14 cellular contexts compared by ENCODE assay signal in the genomic region with DNA sequence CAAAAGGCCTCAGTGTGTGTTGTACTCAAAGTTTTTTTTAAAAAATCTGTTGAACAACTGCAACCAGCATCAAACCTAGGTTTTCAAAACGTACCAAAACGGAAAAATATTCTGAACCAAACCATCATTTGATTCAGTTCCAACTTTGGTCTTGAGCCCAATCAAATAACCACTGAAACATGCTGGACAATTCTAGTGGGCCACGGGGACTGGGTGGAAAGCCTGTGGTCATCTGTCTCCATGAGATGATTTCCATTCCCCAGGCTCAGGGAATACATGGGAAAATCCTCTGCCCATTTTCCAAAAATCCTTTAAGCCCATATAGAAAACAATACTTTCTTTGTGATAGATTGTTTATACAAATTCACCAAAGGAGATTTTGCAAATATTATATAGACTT. TPM values are rescaled to one million over a fixed set of nuclear protein-coding genes. Genes with fewer than 3 reads are reported as not detected.
DNase-seq lines count a peak whose midpoint lies in the region; ATAC-seq and TF ChIP-seq lines count a peak whose summit lies in the region.
"Had no signal": no experiment of that assay in that cellular context is flagged by ENCODE, and none has a peak within 500 bp of the region (broad histone marks: within the 10 kb centered on the region; RNA-seq: fewer than 3 reads in every experiment).

No MANE protein-coding gene starts in this region.

- BruUV-seq in Panc1 (replicated peaks; lab: Mats Ljungman, UMichigan) = no TSS peak

- ATAC-seq in Panc1 (no peak), GM18907 (IDR thresholded peaks at IDR 0.05; ENCODE audit: unreplicated experiment) (no peak)
- ATAC-seq in stimulated activated naive B cell treated with anti-CD40 and anti-IgM and Interleukin-4, amounts not matched to agents 10 μg/mL and 1 μg/mL and 100 μg/mL, for 72 hours (replicated peaks) = no peak

- peaks cover 90% of the 10 kb centered on the region for H3K4me1 Mint-ChIP-seq in activated T-cell treated with anti-CD3 and anti-CD28 coated beads, Interleukin-2, amount 50 U/mL, for 24 hours (ENCODE audit: low read depth)
- H3K4me1 Mint-ChIP-seq in stimulated activated naive B cell treated with anti-CD40 and anti-IgM and Interleukin-4, amounts not matched to agents 10 μg/mL and 1 μg/mL and 100 μg/mL, for 72 hours = peaks cover 62 to 77% of the 10 kb centered on the region in 2 donors

- H3K4me3 ChIP-seq in Panc1 (ENCODE audit: low read depth in 2 of 2, low read length in 2 of 2) (no peak overlapping the region), sigmoid colon (no peak overlapping the region)
- no peak overlapping the region for H3K4me3 ChIP-seq in effector memory CD4-positive, alpha-beta T cell (ENCODE audit: insufficient read depth, low read depth, low read length, poor library complexity, severe bottlenecking)
- H3K4me3 ChIP-seq: pancreas, upper lobe of left lung had no signal

- H3K36me3 Mint-ChIP-seq in activated T-cell treated with anti-CD3 and anti-CD28 coated beads, Interleukin-2, amount 50 U/mL, for 24 hours (ENCODE audit: low read depth) = peaks cover 50% of the 10 kb centered on the region
- peaks cover 30 to 62% of the 10 kb centered on the region in 2 donors for H3K36me3 Mint-ChIP-seq in stimulated activated naive B cell treated with anti-CD40 and anti-IgM and Interleukin-4, amounts not matched to agents 10 μg/mL and 1 μg/mL and 100 μg/mL, for 72 hours

- intact Hi-C loops in Panc1 (cut with micrococcal nuclease; ENCODE audit: unreplicated experiment) (no loop called here), sigmoid colon (cut with DNase I) (no loop called here)

- no peak for DNase-seq in activated T-cell treated with anti-CD3 and anti-CD28 coated beads, Interleukin-2, amount 50 U/mL, for 24 hours
- no peak for DNase-seq in activated T-cell treated with anti-CD3 and anti-CD28 coated beads, Interleukin-2, amount 50 U/mL, for 1 hour
- DNase-seq in Panc1 (ENCODE audit: low read depth, low spot score) (no peak), sigmoid colon (no peak), COLO829 (ENCODE audit: low spot score) (no peak)
- DNase-seq in effector memory CD4-positive, alpha-beta T cell = no peak
- no peak for DNase-seq in stimulated activated naive B cell treated with anti-CD40 and anti-IgM and Interleukin-4, amounts not matched to agents 10 μg/mL and 1 μg/mL and 100 μg/mL, for 72 hours
- DNase-seq: COR-L47; NCI-H1092 treated with DMSO at 0.1 percent for 48 hours; pancreas; stimulated activated CD4-positive, alpha-beta T cell treated with anti-CD3 and anti-CD28 coated beads, Interleukin-4, amount 100 ng/mL, for 24 hours; stimulated activated CD8-positive, alpha-beta memory T cell treated with anti-CD3 and anti-CD28 coated beads, Interleukin-4, amount 100 ng/mL, for 48 hours had no signal

- H3K27me3 Mint-ChIP-seq in activated T-cell treated with anti-CD3 and anti-CD28 coated beads, Interleukin-2, amount 50 U/mL, for 24 hours = no peaks in the 10 kb centered on the region
- no peaks in the 10 kb centered on the region for H3K27me3 Mint-ChIP-seq in stimulated activated naive B cell treated with anti-CD40 and anti-IgM and Interleukin-4, amounts not matched to agents 10 μg/mL and 1 μg/mL and 100 μg/mL, for 72 hours

- WGBS in sigmoid colon, 2 donors = 76 to 87% methylated on average over 3 of the region's 3 CpGs

- no peak for TF ChIP-seq EP300 in sigmoid colon (IDR thresholded peaks at IDR 0.05)

- peaks cover 8% of the 10 kb centered on the region for H3K9me3 Mint-ChIP-seq in activated T-cell treated with anti-CD3 and anti-CD28 coated beads, Interleukin-2, amount 50 U/mL, for 24 hours
- peaks cover 4% of the 10 kb centered on the region in 2 donors for H3K9me3 Mint-ChIP-seq in stimulated activated naive B cell treated with anti-CD40 and anti-IgM and Interleukin-4, amounts not matched to agents 10 μg/mL and 1 μg/mL and 100 μg/mL, for 72 hours

- no peak for TF ChIP-seq POLR2A in sigmoid colon (IDR thresholded peaks at IDR 0.05)

- CTCF ChIA-PET in Panc1 (lab: Charles Lee) = no interaction called here

- H3K36me3 ChIP-seq in Panc1 (ENCODE audit: control insufficient read depth, insufficient read depth, low read length) (no peaks in the 10 kb centered on the region), sigmoid colon (no peaks in the 10 kb centered on the region)
- peaks cover 5% of the 10 kb centered on the region for H3K36me3 ChIP-seq in effector memory CD4-positive, alpha-beta T cell (ENCODE audit: control insufficient read depth, insufficient read depth, low read length)
- H3K36me3 ChIP-seq: pancreas, upper lobe of left lung had no signal

- H3K27ac ChIP-seq in Panc1 (ENCODE audit: low read length) = peak overlapping the region; percentile 60
- peak overlapping the region; percentile 56 for H3K27ac ChIP-seq in effector memory CD4-positive, alpha-beta T cell (ENCODE audit: insufficient read depth, low read length, poor library complexity, severe bottlenecking)
- H3K27ac ChIP-seq in sigmoid colon = peak overlapping the region in 1 of 4 donors; percentile 62
- H3K27ac ChIP-seq: pancreas had no signal

- peak overlapping the region; percentile 54 for H3K4me3 Mint-ChIP-seq in activated T-cell treated with anti-CD3 and anti-CD28 coated beads, Interleukin-2, amount 50 U/mL, for 24 hours
- no peak overlapping the region for H3K4me3 Mint-ChIP-seq in stimulated activated naive B cell treated with anti-CD40 and anti-IgM and Interleukin-4, amounts not matched to agents 10 μg/mL and 1 μg/mL and 100 μg/mL, for 72 hours

- TF ChIP-seq CTCF in Panc1 (IDR thresholded peaks at IDR 0.05) (no peak), sigmoid colon (IDR thresholded peaks at IDR 0.05) (no peak)

- H3K9me3 ChIP-seq in Panc1 (ENCODE audit: control insufficient read depth, insufficient read depth, low read depth, low read length) (peaks cover 4% of the 10 kb centered on the region; the same call in 1 of the 2 replicates), sigmoid colon (no peaks in the 10 kb centered on the region)
- H3K9me3 ChIP-seq in effector memory CD4-positive, alpha-beta T cell (ENCODE audit: control insufficient read depth, low read length) = no peaks in the 10 kb centered on the region
- H3K9me3 ChIP-seq: pancreas, upper lobe of left lung had no signal

- POLR2A ChIA-PET in Panc1 (lab: Charles Lee) = no interaction called here

- in situ Hi-C loops in Panc1 (cut with HindIII; ENCODE audit: low pct_unique_long_range_greater_than_20kb, low sequenced_read_pairs) = no loop called here

- H3K27me3 ChIP-seq in Panc1 (ENCODE audit: control insufficient read depth, insufficient read depth, low read length) (no peaks in the 10 kb centered on the region), sigmoid colon (no peaks in the 10 kb centered on the region)
- H3K27me3 ChIP-seq in effector memory CD4-positive, alpha-beta T cell (replicated peaks; ENCODE audit: control insufficient read depth, insufficient read depth, low read length, poor library complexity, severe bottlenecking) = no peaks in the 10 kb centered on the region
- H3K27me3 ChIP-seq: pancreas, upper lobe of left lung had no signal

- H3K4me1 ChIP-seq in Panc1 (ENCODE audit: control insufficient read depth, insufficient read depth, low read length) (peaks cover 17% of the 10 kb centered on the region), sigmoid colon (peaks cover 0 to 88% (median 69%) of the 10 kb centered on the region in 4 donors)
- H3K4me1 ChIP-seq in effector memory CD4-positive, alpha-beta T cell (ENCODE audit: control insufficient read depth, insufficient read depth, low read length, poor library complexity, severe bottlenecking) = peaks cover 61% of the 10 kb centered on the region
- H3K4me1 ChIP-seq: pancreas had no signal

- H3K27ac Mint-ChIP-seq in activated T-cell treated with anti-CD3 and anti-CD28 coated beads, Interleukin-2, amount 50 U/mL, for 24 hours = peak overlapping the region; percentile 94
- H3K27ac Mint-ChIP-seq in stimulated activated naive B cell treated with anti-CD40 and anti-IgM and Interleukin-4, amounts not matched to agents 10 μg/mL and 1 μg/mL and 100 μg/mL, for 72 hours = peak overlapping the region; percentile 90

RNA-seq across cellular contexts. Expression of a gene that starts 22.5 kb away (rescaled TPM):
- 10.9 TPM for total RNA-seq in Panc1 (2021; ENCODE audit: unreplicated experiment)
- polyA plus RNA-seq in Panc1 (2012; ENCODE audit: insufficient read length) = 7.9 TPM
- total RNA-seq in sigmoid colon = 10 to 100 TPM; 52.4 to 80.9 (median 61.7) TPM
- polyA plus RNA-seq in sigmoid colon = 10 to 100 TPM in 1 of 3 donors, 1 to 10 TPM in 2; 1.4 to 20.4 (median 4.2) TPM
